ENCODE assay signal across 10 cellular contexts in genomic region chr11:64848779-64849599, GRCh38. TPM values are rescaled to one million over a fixed set of nuclear protein-coding genes. Genes with fewer than 3 reads are reported as not detected.
DNase-seq lines count a peak whose midpoint lies in the region; ATAC-seq and TF ChIP-seq lines count a peak whose summit lies in the region.
"Had no signal": no experiment of that assay in that cellular context is flagged by ENCODE, and none has a peak within 500 bp of the region (broad histone marks: within the 10 kb centered on the region; RNA-seq: fewer than 3 reads in every experiment).

No MANE protein-coding gene starts in this region.

- H3K9me3 ChIP-seq in Loucy (ENCODE audit: insufficient read depth, low read depth, low read length): no peaks in the 10 kb centered on the region
- H3K9me3 ChIP-seq in neural progenitor cell (ENCODE audit: low read depth): no peaks in the 10 kb centered on the region
- H3K9me3 ChIP-seq: adrenal gland had no signal

- TF ChIP-seq CTCF in Loucy (conservative IDR thresholded peaks at IDR 0.05; ENCODE audit: low read length): peak; percentile 31
- TF ChIP-seq CTCF in neural progenitor cell (IDR thresholded peaks at IDR 0.05): peak; percentile 52

- DNase-seq in NCI-H2107 treated with DMSO at 0.1 percent for 48 hours (lab: John Stamatoyannopoulos, UW; ENCODE audit: unreplicated experiment) (peak; percentile 42), NCI-H2107 (lab: John Stamatoyannopoulos, UW) (no peak), cerebellar cortex (ENCODE audit: low spot score) (peak; percentile 49), neural progenitor cell (ENCODE audit: low spot score) (peak; percentile 69), HuH-7 (ENCODE audit: low spot score) (no peak), kidney glomerular epithelial cell (lab: John Stamatoyannopoulos, UW) (no peak)
- DNase-seq: adrenal gland; NK-92 treated with Interleukin-12 subunit alpha and Interleukin-12 subunit beta, amount 100 ng/mL, for 24 hours had no signal

- peaks cover 23% of the 10 kb centered on the region for H3K4me1 ChIP-seq in Loucy (ENCODE audit: insufficient read depth, low read length, poor library complexity, severe bottlenecking)
- peaks cover under 1% of the 10 kb centered on the region for H3K4me1 ChIP-seq in neural progenitor cell

- no peaks in the 10 kb centered on the region for H3F3A ChIP-seq in Loucy (ENCODE audit: low read depth)
- H3F3A ChIP-seq in neural progenitor cell (ENCODE audit: low read depth): peaks cover 24% of the 10 kb centered on the region

- no peak overlapping the region for H3K27ac ChIP-seq in neural progenitor cell
- H3K27ac ChIP-seq: adrenal gland had no signal

- peaks cover 11% of the 10 kb centered on the region for H3K4me1 Mint-ChIP-seq in neural progenitor cell

- H3K27me3 ChIP-seq in Loucy (ENCODE audit: insufficient read depth, low read length, poor library complexity, severe bottlenecking) (no peaks in the 10 kb centered on the region), neural progenitor cell (peaks cover 9% of the 10 kb centered on the region)
- H3K27me3 ChIP-seq: adrenal gland had no signal

- no peaks in the 10 kb centered on the region for H4K20me1 ChIP-seq in Loucy (ENCODE audit: insufficient read depth, low read length, poor library complexity, severe bottlenecking)
- no peaks in the 10 kb centered on the region for H4K20me1 ChIP-seq in neural progenitor cell (ENCODE audit: low read depth)

- H3K4me3 Mint-ChIP-seq in neural progenitor cell: no peak overlapping the region

- H3K27ac Mint-ChIP-seq in neural progenitor cell: no peak overlapping the region

- H3K27me3 Mint-ChIP-seq in neural progenitor cell (ENCODE audit: insufficient read depth, low read depth): peaks cover 13% of the 10 kb centered on the region

- H3K79me2 ChIP-seq in Loucy (ENCODE audit: insufficient read depth, low read length) (no peaks in the 10 kb centered on the region), neural progenitor cell (ENCODE audit: low read depth) (no peaks in the 10 kb centered on the region)

- 0 out of 2 replicates have a peak overlapping the region, but pooled peaks have one; percentile 46 for H2AFZ ChIP-seq in Loucy (ENCODE audit: low read length)
- H2AFZ ChIP-seq in neural progenitor cell (replicated peaks): peak overlapping the region; percentile 32

- no peak overlapping the region for H3K4me3 ChIP-seq in Loucy (ENCODE audit: low read length, poor library complexity, severe bottlenecking)
- H3K4me3 ChIP-seq in neural progenitor cell: no peak overlapping the region
- H3K4me3 ChIP-seq: adrenal gland had no signal

- no peak for ATAC-seq in HG02884 (IDR thresholded peaks at IDR 0.05; ENCODE audit: unreplicated experiment)

- H3K36me3 ChIP-seq in Loucy (ENCODE audit: insufficient read depth, low read length) (peaks cover 13% of the 10 kb centered on the region; the same call in 1 of the 2 replicates), neural progenitor cell (no peaks in the 10 kb centered on the region)

- H3K9me2 ChIP-seq in Loucy (replicated peaks; ENCODE audit: low read depth, low read length): no peaks in the 10 kb centered on the region

- H3K36me3 Mint-ChIP-seq in neural progenitor cell: no peaks in the 10 kb centered on the region

- H3K4me2 ChIP-seq in Loucy (ENCODE audit: low read depth, low read length, poor library complexity, severe bottlenecking) (no peak overlapping the region), neural progenitor cell (no peak overlapping the region)

- H3K9ac ChIP-seq in Loucy (ENCODE audit: low read depth, low read length, poor library complexity, severe bottlenecking) (no peak overlapping the region), neural progenitor cell (no peak overlapping the region)

- H3K9me3 Mint-ChIP-seq in neural progenitor cell: no peaks in the 10 kb centered on the region

RNA-seq across cellular contexts. Expression of gene CDC42BPG, which starts 4.5 kb away (rescaled TPM):
- total RNA-seq in neural progenitor cell (ENCODE audit: low replicate concordance): 0.62 and 2.1 TPM in 2 replicates

RNA-seq across cellular contexts. Expression of gene EHD1, which starts 29.4 kb away (rescaled TPM):
- 19.8 and 39.7 TPM in 2 replicates for total RNA-seq in neural progenitor cell (ENCODE audit: low replicate concordance)

RNA-seq across cellular contexts. Expression of gene MEN1, which starts 38.6 kb away (rescaled TPM):
- total RNA-seq in neural progenitor cell (ENCODE audit: low replicate concordance): 11.4 and 34.9 TPM in 2 replicates

RNA-seq across cellular contexts. Expression of gene MAP4K2, which starts 46.0 kb away (rescaled TPM):
- 15.8 and 27.7 TPM in 2 replicates for total RNA-seq in neural progenitor cell (ENCODE audit: low replicate concordance)

Comparison
In these comparisons a context has a peak if more than half of its experiments do, and no peak if none do; other contexts are left out.
1. DNase-seq: peak in NCI-H2107 treated with DMSO at 0.1 percent for 48 hours (single experiment), cerebellar cortex (single experiment) and neural progenitor cell (single experiment); none in NCI-H2107 (single experiment), HuH-7 (single experiment) and kidney glomerular epithelial cell (single experiment).